Comparison of ENCODE assay signal across 20 cellular contexts in genomic region chr6:167934426-167934864, GRCh38.
DNase-seq lines count a peak whose midpoint lies in the region; ATAC-seq and TF ChIP-seq lines count a peak whose summit lies in the region.
"Had no signal": no experiment of that assay in that cellular context is flagged by ENCODE, and none has a peak within 500 bp of the region (broad histone marks: within the 10 kb centered on the region; RNA-seq: fewer than 3 reads in every experiment).

No MANE protein-coding gene starts in this region.

- H3K4me1 ChIP-seq in HUES6 (ENCODE audit: control insufficient read depth, insufficient read depth, low read length) (peaks cover 21% of the 10 kb centered on the region), right lobe of liver (peaks cover 0 to 31% (median 4%) of the 10 kb centered on the region in 4 donors), tibial artery (no peaks in the 10 kb centered on the region)

- no peak for TF ChIP-seq POLR2A in right lobe of liver (IDR thresholded peaks at IDR 0.05)

- H3K27ac ChIP-seq in HUES6 (ENCODE audit: low read depth, low read length) (peak overlapping the region; percentile 67), right lobe of liver (peak overlapping the region; percentile 52 to 90 (median 89)), tibial artery (no peak overlapping the region)
- H3K27ac ChIP-seq: PC-9 had no signal

- H3K9me3 Mint-ChIP-seq in glutamatergic neuron (ENCODE audit: unreplicated experiment): peaks cover 1% of the 10 kb centered on the region
- H3K9me3 Mint-ChIP-seq: activated T-cell treated with anti-CD3 and anti-CD28 coated beads, Interleukin-2, amount 50 U/mL, for 24 hours; CD4-positive, alpha-beta T cell; stimulated activated effector memory CD8-positive, alpha-beta T cell treated with anti-CD3 and anti-CD28 coated beads, Interleukin-12 subunit alpha, Interleukin-12 subunit beta, amount 100 ng/mL, for 72 hours had no signal

- H3K27me3 Mint-ChIP-seq in glutamatergic neuron (ENCODE audit: unreplicated experiment): peaks cover 2% of the 10 kb centered on the region

- no peak overlapping the region for H3K9ac ChIP-seq in HUES6 (ENCODE audit: low read length)
- H3K9ac ChIP-seq: SK-N-SH had no signal

- intact Hi-C loops in right lobe of liver (cut with DNase I): no loop called here
- intact Hi-C loops in sciatic nerve (cut with DNase I): no loop called here
- intact Hi-C loops in tibial artery (cut with DNase I; ENCODE audit: low total_unique reads): no loop called here

- H3K36me3 ChIP-seq in HUES6 (ENCODE audit: control insufficient read depth, insufficient read depth, low read length) (peaks cover 60% of the 10 kb centered on the region), right lobe of liver (peaks cover 0 to 5% (median 0%) of the 10 kb centered on the region in 4 donors), tibial artery (peaks cover 0 to 19% (median 9%) of the 10 kb centered on the region in 3 donors)

- H3K9me3 ChIP-seq in HUES6 (ENCODE audit: control insufficient read depth, insufficient read depth, low read depth, low read length) (no peaks in the 10 kb centered on the region), right lobe of liver (no peaks in the 10 kb centered on the region), tibial artery (no peaks in the 10 kb centered on the region)
- H3K9me3 ChIP-seq: SK-N-SH had no signal

- DNase-seq in glutamatergic neuron: no peak
- no peak for DNase-seq in right lobe of liver
- no peak for DNase-seq in sciatic nerve (ENCODE audit: low spot score)
- DNase-seq in mesenteric fat pad (ENCODE audit: low spot score): no peak
- no peak for DNase-seq in NOMO-1 (lab: John Stamatoyannopoulos, UW; ENCODE audit: unreplicated experiment in 2 of 2)
- no peak for DNase-seq in tibial artery
- DNase-seq: activated T-cell treated with anti-CD3 and anti-CD28 coated beads, Interleukin-2, amount 50 U/mL, for 24 hours; CD4-positive, alpha-beta T cell; KG1; midbrain; NCI-H2081 treated with DMSO at 0.1 percent for 48 hours; NCI-H69; occipital lobe; PC-9; SK-N-SH; small intestine had no signal

- H3K4me1 Mint-ChIP-seq in glutamatergic neuron (ENCODE audit: low read depth, unreplicated experiment): peaks cover 14% of the 10 kb centered on the region
- H3K4me1 Mint-ChIP-seq: stimulated activated effector memory CD8-positive, alpha-beta T cell treated with anti-CD3 and anti-CD28 coated beads, Interleukin-12 subunit alpha, Interleukin-12 subunit beta, amount 100 ng/mL, for 72 hours had no signal

- TF ChIP-seq CTCF in glutamatergic neuron (IDR thresholded peaks at IDR 0.05; ENCODE audit: partially characterized antibody, unreplicated experiment): no peak
- no peak for TF ChIP-seq CTCF in right lobe of liver (IDR thresholded peaks at IDR 0.05)
- TF ChIP-seq CTCF in tibial artery (IDR thresholded peaks at IDR 0.05): no peak

- no peak overlapping the region for H3K4me3 Mint-ChIP-seq in glutamatergic neuron (ENCODE audit: unreplicated experiment)
- H3K4me3 Mint-ChIP-seq: activated naive CD8-positive, alpha-beta T cell; activated T-cell treated with anti-CD3 and anti-CD28 coated beads, Interleukin-2, amount 50 U/mL, for 24 hours; CD4-positive, alpha-beta T cell; stimulated activated effector memory CD8-positive, alpha-beta T cell treated with anti-CD3 and anti-CD28 coated beads, Interleukin-12 subunit alpha, Interleukin-12 subunit beta, amount 100 ng/mL, for 72 hours had no signal

- H3K27ac Mint-ChIP-seq in glutamatergic neuron (ENCODE audit: unreplicated experiment): peak overlapping the region; percentile 4
- H3K27ac Mint-ChIP-seq: activated naive CD8-positive, alpha-beta T cell; activated T-cell treated with anti-CD3 and anti-CD28 coated beads, Interleukin-2, amount 50 U/mL, for 24 hours; CD4-positive, alpha-beta T cell; stimulated activated effector memory CD8-positive, alpha-beta T cell treated with anti-CD3 and anti-CD28 coated beads, Interleukin-12 subunit alpha, Interleukin-12 subunit beta, amount 100 ng/mL, for 72 hours had no signal

- H3K27me3 ChIP-seq in HUES6 (ENCODE audit: control insufficient read depth, insufficient read depth, low read length) (no peaks in the 10 kb centered on the region), right lobe of liver (no peaks in the 10 kb centered on the region), tibial artery (no peaks in the 10 kb centered on the region)

- H3K4me3 ChIP-seq in HUES6 (ENCODE audit: low read depth, low read length) (no peak overlapping the region), right lobe of liver (peak overlapping the region in 1 of 3 donors; percentile 50), tibial artery (no peak overlapping the region)
- H3K4me3 ChIP-seq: PC-9 had no signal

- ATAC-seq in right lobe of liver (peak; percentile 23 to 57 (median 42)), sciatic nerve (peak; percentile 22), GM18517 (IDR thresholded peaks at IDR 0.05; ENCODE audit: unreplicated experiment) (no peak)
- ATAC-seq: stimulated activated effector memory CD8-positive, alpha-beta T cell treated with anti-CD3 and anti-CD28 coated beads, Interleukin-12 subunit alpha, Interleukin-12 subunit beta, amount 100 ng/mL, for 72 hours had no signal

- WGBS in right lobe of liver (ENCODE audit: insufficient coverage, low coverage, low lambda C conversion rate, missing lambda C conversion rate): 55% methylated on average over 7 of the region's 7 CpGs

- H3K36me3 Mint-ChIP-seq in glutamatergic neuron (ENCODE audit: unreplicated experiment): no peaks in the 10 kb centered on the region
- H3K36me3 Mint-ChIP-seq: activated naive CD8-positive, alpha-beta T cell; stimulated activated effector memory CD8-positive, alpha-beta T cell treated with anti-CD3 and anti-CD28 coated beads, Interleukin-12 subunit alpha, Interleukin-12 subunit beta, amount 100 ng/mL, for 72 hours had no signal

Comparison
In these comparisons a context has a peak if more than half of its experiments do, and no peak if none do; other contexts are left out.
1. H3K27ac ChIP-seq: peak in HUES6 (single experiment) and right lobe of liver (3 of 3); none in tibial artery (0 of 2).